In genomic region chr16:81928975-81929374, GRCh38 we compare ENCODE assay signal across 1 cellular context.
TF ChIP-seq lines count a peak whose summit lies in the region.

No MANE protein-coding gene starts in this region.

TF ChIP-seq in HepG2, 621 proteins besides CTCF, POLR2A, EP300 and RAD21 (continued from another document):
- no peak for TF ChIP-seq ZNF318 (CRISPR knock-in tag; IDR thresholded peaks at IDR 0.05)
- TF ChIP-seq ZNF784 (CRISPR knock-in tag; IDR thresholded peaks at IDR 0.05; ENCODE audit: borderline replicate concordance): no peak
- no peak for TF ChIP-seq ZNF850 (CRISPR knock-in tag; conservative IDR thresholded peaks at IDR 0.05)
- no peak for TF ChIP-seq ADNP (CRISPR knock-in tag; IDR thresholded peaks at IDR 0.05)
- TF ChIP-seq MTF2 (CRISPR knock-in tag; IDR thresholded peaks at IDR 0.05; ENCODE audit: borderline replicate concordance): no peak
- no peak for TF ChIP-seq ZNF503 (CRISPR knock-in tag; IDR thresholded peaks at IDR 0.05)
- TF ChIP-seq CENPT (CRISPR knock-in tag; IDR thresholded peaks at IDR 0.05; ENCODE audit: low read depth): no peak
